1 cellular context compared by ENCODE assay signal in genomic region chr7:92836489-92837213, GRCh38.
TF ChIP-seq lines count a peak whose summit lies in the region.

TSS of gene CDK6 (minus strand) at chr7:92836573. CDS start at chr7:92833323, 3,250 bp downstream.

TF ChIP-seq in GM23338, 12 proteins besides CTCF, POLR2A, EP300 and RAD21 (continued from another document):
- no peak for TF ChIP-seq ZNF462 (CRISPR knock-in tag; IDR thresholded peaks at IDR 0.05)
- no peak for TF ChIP-seq REST (IDR thresholded peaks at IDR 0.05; ENCODE audit: unreplicated experiment)
- TF ChIP-seq JUNB (IDR thresholded peaks at IDR 0.05; ENCODE audit: unreplicated experiment) = no peak
